18 cellular contexts compared by ENCODE assay signal in the genomic region with DNA sequence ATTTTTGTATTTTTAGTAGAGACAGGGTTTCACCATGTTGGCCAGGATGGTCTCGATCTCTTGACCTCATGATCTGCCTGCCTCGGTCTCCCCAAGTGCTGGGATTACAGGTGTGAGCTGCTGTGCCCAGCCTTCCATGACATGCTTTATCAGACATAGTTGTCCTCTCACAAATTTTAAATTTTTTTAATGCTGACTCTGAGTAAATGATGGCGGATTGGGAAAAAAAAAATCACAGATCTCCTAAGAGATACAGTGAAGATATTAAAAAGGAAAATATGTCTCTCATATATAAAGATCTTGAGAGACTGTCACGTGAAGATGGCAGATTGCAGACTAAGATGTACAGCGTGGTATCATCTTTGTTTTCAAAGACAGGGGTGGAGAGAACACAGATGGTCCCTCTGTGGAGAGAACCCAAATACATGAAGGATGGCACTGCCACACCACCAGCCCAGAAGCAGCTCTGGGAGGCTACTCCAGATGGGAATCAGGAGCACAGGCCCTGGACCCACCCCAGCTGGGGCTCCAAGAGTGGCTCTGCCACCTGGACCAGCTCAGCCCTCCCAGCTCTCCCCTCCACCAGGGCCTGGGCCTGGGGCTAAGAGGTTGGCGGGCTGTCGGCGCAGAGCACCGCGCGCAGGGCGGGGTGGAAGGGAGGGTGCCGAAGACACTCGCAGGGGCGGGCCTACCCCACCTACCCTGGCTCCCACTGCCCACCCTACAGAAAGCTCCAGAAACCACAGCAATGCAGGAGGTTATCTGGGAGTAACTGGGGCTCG. TPM values are rescaled to one million over a fixed set of nuclear protein-coding genes. Genes with fewer than 3 reads are reported as not detected.
DNase-seq lines count a peak whose midpoint lies in the region; ATAC-seq and TF ChIP-seq lines count a peak whose summit lies in the region.
"Had no signal": no experiment of that assay in that cellular context is flagged by ENCODE, and none has a peak within 500 bp of the region (broad histone marks: within the 10 kb centered on the region; RNA-seq: fewer than 3 reads in every experiment).

No MANE protein-coding gene starts in this region.

- no peak overlapping the region for H3K27ac ChIP-seq in lower lobe of right lung
- peak overlapping the region; percentile 66 to 96 (median 85) for H3K27ac ChIP-seq in thyroid gland
- no peak overlapping the region for H3K27ac ChIP-seq in aorta (ENCODE audit: low read depth in 1 of 2, low read length in 2 of 2)
- H3K27ac ChIP-seq: Peyer's patch had no signal

- intact Hi-C loops in lower lobe of right lung (cut with DNase I) (no loop called here), thyroid gland (cut with DNase I) (no loop called here), aorta (cut with DNase I) (no loop called here)

- H3K4me1 ChIP-seq in adipocyte (ENCODE audit: control insufficient read depth, insufficient read depth, low read length) (peaks cover 58% of the 10 kb centered on the region), lower lobe of right lung (peaks cover 28% of the 10 kb centered on the region), thyroid gland (peaks cover 49 to 79% of the 10 kb centered on the region in 2 donors), aorta (ENCODE audit: control insufficient read depth in 1 of 2, insufficient read depth in 2 of 2, low read length in 2 of 2) (no peaks in the 10 kb centered on the region)
- H3K4me1 ChIP-seq: BE2C, Peyer's patch had no signal

- WGBS in thyroid gland, 2 donors: 69 to 85% methylated on average over 5 to 15 of the region's 16 CpGs
- WGBS in aorta, 2 donors: 94 to 95% methylated on average over 13 to 16 of the region's 16 CpGs

- TF ChIP-seq POLR2A in thyroid gland (IDR thresholded peaks at IDR 0.05): no peak

- TF ChIP-seq CTCF in lower lobe of right lung (IDR thresholded peaks at IDR 0.05) (no peak), thyroid gland (IDR thresholded peaks at IDR 0.05) (no peak)

- peak; percentile 43 for ATAC-seq in stimulated activated naive CD8-positive, alpha-beta T cell treated with anti-CD3 and anti-CD28 coated beads, Interleukin-15, amount 100 ng/mL, for 72 hours
- ATAC-seq in stimulated activated naive CD8-positive, alpha-beta T cell treated with anti-CD3 and anti-CD28 coated beads, Interleukin-15, Interleukin-2, amounts not matched to agents 100 U/mL and 50 U/mL, for 24 hours: no peak
- ATAC-seq in lower lobe of right lung (no peak), HG03354 (IDR thresholded peaks at IDR 0.05; ENCODE audit: poor library complexity, severe bottlenecking, unreplicated experiment) (no peak), aorta (ENCODE audit: low FRiP score) (no peak)

- H3K27ac Mint-ChIP-seq in stimulated activated naive CD8-positive, alpha-beta T cell treated with anti-CD3 and anti-CD28 coated beads, Interleukin-15, amount 100 ng/mL, for 72 hours: peak overlapping the region in 1 of 2 donors; percentile 58

- H3K9me3 Mint-ChIP-seq in stimulated activated naive CD8-positive, alpha-beta T cell treated with anti-CD3 and anti-CD28 coated beads, Interleukin-15, amount 100 ng/mL, for 72 hours: no peaks in the 10 kb centered on the region

- peak overlapping the region; percentile 78 for H3K9ac ChIP-seq in adipocyte (ENCODE audit: low read length)

- no peak for DNase-seq in stimulated activated naive CD8-positive, alpha-beta T cell treated with anti-CD3 and anti-CD28 coated beads, Interleukin-15, amount 100 ng/mL, for 72 hours
- no peak for DNase-seq in stimulated activated naive CD8-positive, alpha-beta T cell treated with anti-CD3 and anti-CD28 coated beads, Interleukin-15, Interleukin-2, amounts not matched to agents 100 U/mL and 50 U/mL, for 24 hours
- no peak for DNase-seq in adipocyte (ENCODE audit: low read depth)
- peak; percentile 6 for DNase-seq in lower lobe of right lung
- DNase-seq in thyroid gland: no peak
- no peak for DNase-seq in A172 (ENCODE audit: low spot score)
- DNase-seq in aorta: no peak
- DNase-seq: BE2C; CD4-positive, alpha-beta memory T cell; GOT3; MM.1S; NCI-H1105; Peyer's patch; SHP77 treated with DMSO at 0.1 percent for 48 hours had no signal

- no peaks in the 10 kb centered on the region for H3K27me3 ChIP-seq in adipocyte (replicated peaks; ENCODE audit: control insufficient read depth, insufficient read depth, low read length)
- H3K27me3 ChIP-seq in lower lobe of right lung (ENCODE audit: low read depth): no peaks in the 10 kb centered on the region
- H3K27me3 ChIP-seq in thyroid gland: no peaks in the 10 kb centered on the region
- H3K27me3 ChIP-seq in aorta (ENCODE audit: control insufficient read depth in 1 of 2, insufficient read depth in 2 of 2, low read length in 1 of 2): no peaks in the 10 kb centered on the region
- H3K27me3 ChIP-seq: BE2C, Peyer's patch had no signal

- peaks cover 27% of the 10 kb centered on the region for H3K4me1 Mint-ChIP-seq in stimulated activated naive CD8-positive, alpha-beta T cell treated with anti-CD3 and anti-CD28 coated beads, Interleukin-15, amount 100 ng/mL, for 72 hours

- peaks cover 25% of the 10 kb centered on the region for H3K36me3 ChIP-seq in adipocyte (ENCODE audit: control insufficient read depth, insufficient read depth, low read length, severe bottlenecking)
- peaks cover 30% of the 10 kb centered on the region for H3K36me3 ChIP-seq in lower lobe of right lung
- peaks cover 5 to 12% of the 10 kb centered on the region in 2 donors for H3K36me3 ChIP-seq in thyroid gland
- H3K36me3 ChIP-seq in aorta (ENCODE audit: control insufficient read depth in 1 of 2, insufficient read depth in 2 of 2, low read length in 1 of 2): no peaks in the 10 kb centered on the region

- H3K4me3 ChIP-seq in adipocyte (ENCODE audit: low read length) (no peak overlapping the region), lower lobe of right lung (no peak overlapping the region), thyroid gland (replicated peaks in 1 of 3) (no peak overlapping the region), aorta (ENCODE audit: low read length in 2 of 2) (no peak overlapping the region)
- H3K4me3 ChIP-seq: Peyer's patch had no signal

- no peaks in the 10 kb centered on the region for H3K27me3 Mint-ChIP-seq in stimulated activated naive CD8-positive, alpha-beta T cell treated with anti-CD3 and anti-CD28 coated beads, Interleukin-15, amount 100 ng/mL, for 72 hours
- H3K27me3 Mint-ChIP-seq: CD4-positive, alpha-beta memory T cell had no signal

- H3K4me3 Mint-ChIP-seq in stimulated activated naive CD8-positive, alpha-beta T cell treated with anti-CD3 and anti-CD28 coated beads, Interleukin-15, amount 100 ng/mL, for 72 hours: no peak overlapping the region
- H3K4me3 Mint-ChIP-seq: CD4-positive, alpha-beta memory T cell had no signal

- H3K9me3 ChIP-seq in adipocyte (ENCODE audit: control insufficient read depth, low read length) (no peaks in the 10 kb centered on the region), lower lobe of right lung (no peaks in the 10 kb centered on the region), thyroid gland (no peaks in the 10 kb centered on the region), aorta (ENCODE audit: control insufficient read depth, low read length) (no peaks in the 10 kb centered on the region)
- H3K9me3 ChIP-seq: BE2C, Peyer's patch had no signal

RNA-seq across cellular contexts. Expression of a gene that starts 20.0 kb away (rescaled TPM):
- total RNA-seq in lower lobe of right lung: not detected
- total RNA-seq in thyroid gland: 1 to 10 TPM in 1 of 4 donors, under 1 TPM in 2, not detected in 1; 0.13 to 3.2 (median 0.68) TPM
- total RNA-seq in A172 (2014; rRNA removed; shearing (Covaris generic)): not detected in 2 replicates
- total RNA-seq in aorta: under 1 TPM; 0.42 to 0.81 TPM
- under 1 TPM; 0.31 to 0.50 TPM for polyA plus RNA-seq in aorta
- total RNA-seq: Daoy had no signal
- polyA plus RNA-seq: CD4-positive, alpha-beta memory T cell had no signal

RNA-seq across cellular contexts. Expression of a gene that starts 28.3 kb away (rescaled TPM):
- total RNA-seq in lower lobe of right lung: not detected
- total RNA-seq in thyroid gland: not detected
- total RNA-seq in A172 (2014; rRNA removed; shearing (Covaris generic)): 0.29 TPM in 1 of 2 replicates, not detected in the other
- not detected for total RNA-seq in aorta
- under 1 TPM in 1 of 2 donors, not detected in 1; 0.26 TPM for polyA plus RNA-seq in aorta
- total RNA-seq: CD4-positive, alpha-beta memory T cell; Daoy; NCI-H460; Peyer's patch had no signal
- polyA plus RNA-seq: AG04450; CD4-positive, alpha-beta memory T cell had no signal

RNA-seq across cellular contexts. Expression of a gene that starts 38.7 kb away (rescaled TPM):
- total RNA-seq in lower lobe of right lung (102 TPM), thyroid gland (100 to 1,000 TPM; 166 to 285 (median 190) TPM), aorta (100 to 1,000 TPM; 104 to 131 TPM)
- 76.5 and 78.4 TPM in 2 replicates for total RNA-seq in A172 (2014; rRNA removed; shearing (Covaris generic))
- polyA plus RNA-seq in aorta: 10 to 100 TPM; 24.8 to 74.3 TPM

RNA-seq across cellular contexts. Expression of a gene that starts 55.3 kb away (rescaled TPM):
- 17.4 TPM for total RNA-seq in lower lobe of right lung
- 10 to 100 TPM in 3 of 4 donors, 1 to 10 TPM in 1; 9.1 to 19.6 (median 15.9) TPM for total RNA-seq in thyroid gland
- total RNA-seq in A172 (2014; rRNA removed; shearing (Covaris generic)): 6.2 and 12.1 TPM in 2 replicates
- 10 to 100 TPM; 21.1 to 28.8 TPM for total RNA-seq in aorta
- polyA plus RNA-seq in aorta: 10 to 100 TPM in 1 of 2 donors, 1 to 10 TPM in 1; 7.0 to 19.9 TPM

Comparison
In these comparisons a context has a peak if more than half of its experiments do, and no peak if none do; other contexts are left out.
1. H3K27ac ChIP-seq: peak in thyroid gland (3 of 3); none in lower lobe of right lung (single experiment) and aorta (0 of 2).